In the genomic region with DNA sequence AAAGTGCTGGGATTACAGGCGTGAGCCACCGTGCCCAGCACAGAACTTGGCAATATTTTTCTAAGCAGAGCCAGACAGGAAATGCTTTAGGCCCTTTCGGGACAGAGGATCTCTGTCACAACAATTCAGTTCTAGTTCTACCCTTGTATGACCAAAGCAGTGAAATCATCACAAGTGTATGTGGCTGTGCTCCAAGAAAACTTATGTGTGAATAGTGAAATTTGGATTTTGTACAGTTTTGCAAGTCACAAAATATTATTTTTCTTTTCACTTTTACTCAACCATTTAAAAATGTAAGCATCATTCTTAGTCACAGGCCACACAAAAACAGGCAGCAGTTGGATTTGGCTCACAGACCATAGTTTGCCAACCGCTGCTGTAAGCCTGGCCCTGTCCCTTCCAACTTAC, we compare ENCODE assay signal across 14 cellular contexts. TPM values are rescaled to one million over a fixed set of nuclear protein-coding genes. Genes with fewer than 3 reads are reported as not detected.
A peak's percentile ranks its signal among the peaks of the same experiment; 100 is the strongest.
DNase-seq lines count a peak whose midpoint lies in the region; ATAC-seq and TF ChIP-seq lines count a peak whose summit lies in the region.
"Had no signal": no experiment of that assay in that cellular context is flagged by ENCODE, and none has a peak within 500 bp of the region (broad histone marks: within the 10 kb centered on the region; RNA-seq: fewer than 3 reads in every experiment).

No MANE protein-coding gene starts in this region.

- no peak overlapping the region for H3K9ac ChIP-seq in adipocyte (ENCODE audit: low read length)

- no peaks in the 10 kb centered on the region for H3K27me3 ChIP-seq in breast epithelium
- H3K27me3 ChIP-seq in adipocyte (replicated peaks; ENCODE audit: control insufficient read depth, insufficient read depth, low read length) = no peaks in the 10 kb centered on the region
- no peaks in the 10 kb centered on the region for H3K27me3 ChIP-seq in aorta (ENCODE audit: control insufficient read depth in 1 of 2, insufficient read depth in 2 of 2, low read length in 1 of 2)
- no peaks in the 10 kb centered on the region for H3K27me3 ChIP-seq in CD8-positive, alpha-beta memory T cell (ENCODE audit: insufficient read depth, low read length, poor library complexity, severe bottlenecking)
- H3K27me3 ChIP-seq: adrenal gland, neutrophil had no signal

- TF ChIP-seq CTCF in MCF 10A (IDR thresholded peaks at IDR 0.05; ENCODE audit: unreplicated experiment) (no peak), breast epithelium (IDR thresholded peaks at IDR 0.05) (no peak)

- H3K36me3 Mint-ChIP-seq in MCF 10A (ENCODE audit: insufficient read depth, unreplicated experiment) = no peaks in the 10 kb centered on the region
- H3K36me3 Mint-ChIP-seq in CD8-positive, alpha-beta memory T cell = no peaks in the 10 kb centered on the region

- peak; percentile 86 for DNase-seq in MCF 10A (ENCODE audit: unreplicated experiment)
- no peak for DNase-seq in breast epithelium (ENCODE audit: low spot score in 2 of 2)
- peak; percentile 80 for DNase-seq in adipocyte (ENCODE audit: low read depth)
- DNase-seq in fibroblast of the conjunctiva (ENCODE audit: low read depth) = peak; percentile 79
- peak in 1 of 2 donors; percentile 57 for DNase-seq in aorta
- DNase-seq in COLO668 (lab: John Stamatoyannopoulos, UW; ENCODE audit: unreplicated experiment) = no peak
- no peak for DNase-seq in CD8-positive, alpha-beta memory T cell
- DNase-seq in retina = no peak
- DNase-seq: adrenal gland, DMS53, NCI-H1092 treated with DMSO at 0.1 percent for 48 hours, transverse colon had no signal

- POLR2A ChIA-PET in MCF 10A (lab: Yijun Ruan, JAX) = no interaction called here
- POLR2A ChIA-PET in CD8-positive, alpha-beta memory T cell (lab: Charles Lee) = no interaction called here

- no TSS peak for BruUV-seq in MCF 10A (replicated peaks; lab: Mats Ljungman, UMichigan)

- intact Hi-C loops in MCF 10A (cut with micrococcal nuclease) = loop anchor here (5.0 kb wide), 1 partner anchor 109 kb away; no protein-coding TSS in a partner anchor
- intact Hi-C loops in breast epithelium (cut with DNase I; ENCODE audit: low total_unique reads) = no loop called here
- intact Hi-C loops in aorta (cut with DNase I) = loop anchor here in 1 of 2 donors (5.0 kb wide), 1 partner anchor 109 kb away; no protein-coding TSS in a partner anchor

- H3K9me3 ChIP-seq in breast epithelium (peaks cover 0 to 13% of the 10 kb centered on the region in 2 donors), adipocyte (ENCODE audit: control insufficient read depth, low read length) (peaks cover 9% of the 10 kb centered on the region), aorta (ENCODE audit: control insufficient read depth, low read length) (no peaks in the 10 kb centered on the region)
- H3K9me3 ChIP-seq in CD8-positive, alpha-beta memory T cell (ENCODE audit: low read length) = no peaks in the 10 kb centered on the region
- H3K9me3 ChIP-seq: adrenal gland, neutrophil, transverse colon had no signal

- TF ChIP-seq POLR2A in breast epithelium (IDR thresholded peaks at IDR 0.05) = no peak

- H3K27ac ChIP-seq in breast epithelium (no peak overlapping the region), aorta (ENCODE audit: low read depth in 1 of 2, low read length in 2 of 2) (peak overlapping the region in 1 of 2 donors; percentile 48)
- no peak overlapping the region for H3K27ac ChIP-seq in CD8-positive, alpha-beta memory T cell (ENCODE audit: low read depth, low read length)
- H3K27ac ChIP-seq: 22Rv1, adrenal gland, neutrophil, transverse colon had no signal

- CTCF ChIA-PET in MCF 10A (lab: Yijun Ruan, JAX) = interaction anchor here (0.7 kb wide), 1 partner anchor 11 kb away, joined by 3 read pairs; no protein-coding TSS in a partner anchor
- CTCF ChIA-PET in CD8-positive, alpha-beta memory T cell (lab: Charles Lee) = no interaction called here

- peaks cover 13% of the 10 kb centered on the region for H3K4me1 Mint-ChIP-seq in MCF 10A (ENCODE audit: insufficient read depth, unreplicated experiment)
- H3K4me1 Mint-ChIP-seq in CD8-positive, alpha-beta memory T cell = no peaks in the 10 kb centered on the region

- H3K27me3 Mint-ChIP-seq in MCF 10A (ENCODE audit: insufficient read depth, unreplicated experiment) = no peaks in the 10 kb centered on the region
- H3K27me3 Mint-ChIP-seq in CD8-positive, alpha-beta memory T cell = peaks cover 0 to 6% of the 10 kb centered on the region in 2 donors

- 3 to 4% methylated on average over 4 of the region's 4 CpGs for WGBS in aorta, 2 donors

- H3K4me1 ChIP-seq in breast epithelium = no peaks in the 10 kb centered on the region
- peaks cover 14% of the 10 kb centered on the region for H3K4me1 ChIP-seq in adipocyte (ENCODE audit: control insufficient read depth, insufficient read depth, low read length)
- no peaks in the 10 kb centered on the region for H3K4me1 ChIP-seq in aorta (ENCODE audit: control insufficient read depth in 1 of 2, insufficient read depth in 2 of 2, low read length in 2 of 2)
- no peaks in the 10 kb centered on the region for H3K4me1 ChIP-seq in CD8-positive, alpha-beta memory T cell (ENCODE audit: insufficient read depth, low read length)
- H3K4me1 ChIP-seq: adrenal gland, transverse colon had no signal

- H3K36me3 ChIP-seq in breast epithelium = no peaks in the 10 kb centered on the region
- H3K36me3 ChIP-seq in adipocyte (ENCODE audit: control insufficient read depth, insufficient read depth, low read length, severe bottlenecking) = no peaks in the 10 kb centered on the region
- no peaks in the 10 kb centered on the region for H3K36me3 ChIP-seq in aorta (ENCODE audit: control insufficient read depth in 1 of 2, insufficient read depth in 2 of 2, low read length in 1 of 2)
- no peaks in the 10 kb centered on the region for H3K36me3 ChIP-seq in CD8-positive, alpha-beta memory T cell (ENCODE audit: insufficient read depth, low read length)
- H3K36me3 ChIP-seq: adrenal gland, neutrophil, transverse colon had no signal

- H3K4me3 ChIP-seq in breast epithelium (no peak overlapping the region), adipocyte (ENCODE audit: low read length) (no peak overlapping the region), aorta (ENCODE audit: low read length in 2 of 2) (no peak overlapping the region)
- no peak overlapping the region for H3K4me3 ChIP-seq in CD8-positive, alpha-beta memory T cell (ENCODE audit: low read length)
- H3K4me3 ChIP-seq: adrenal gland, transverse colon had no signal

- no peaks in the 10 kb centered on the region for H3K9me3 Mint-ChIP-seq in MCF 10A (ENCODE audit: unreplicated experiment)
- peaks cover 0 to 4% (median 0%) of the 10 kb centered on the region in 5 donors for H3K9me3 Mint-ChIP-seq in CD8-positive, alpha-beta memory T cell

- H3K27ac Mint-ChIP-seq in MCF 10A (ENCODE audit: low read depth, unreplicated experiment) = peak overlapping the region; percentile 73
- no peak overlapping the region for H3K27ac Mint-ChIP-seq in CD8-positive, alpha-beta memory T cell

- ATAC-seq in aorta (ENCODE audit: low FRiP score) = peak; percentile 87

- no peak overlapping the region for H3K4me3 Mint-ChIP-seq in MCF 10A (ENCODE audit: unreplicated experiment)
- no peak overlapping the region for H3K4me3 Mint-ChIP-seq in CD8-positive, alpha-beta memory T cell

RNA-seq across cellular contexts. Expression of a gene that starts 20.4 kb away (rescaled TPM):
- total RNA-seq in MCF 10A (2022) = 0.29 and 0.63 TPM in 2 replicates
- 10 to 100 TPM in 2 of 3 donors, 1 to 10 TPM in 1; 4.6 to 14.7 (median 12.0) TPM for total RNA-seq in breast epithelium
- total RNA-seq in aorta = 100 to 1,000 TPM; 304 to 558 TPM
- 10 to 100 TPM; 38.1 to 92.9 TPM for polyA plus RNA-seq in aorta
- under 1 TPM; 0.48 to 0.53 TPM for total RNA-seq in CD8-positive, alpha-beta memory T cell
- 0.21 TPM for polyA plus RNA-seq in CD8-positive, alpha-beta memory T cell

Comparison
In these comparisons a context has a peak if more than half of its experiments do, and no peak if none do; other contexts are left out.
1. DNase-seq: peak in MCF 10A (single experiment), adipocyte (single experiment) and fibroblast of the conjunctiva (single experiment); none in breast epithelium (0 of 2), COLO668 (single experiment), CD8-positive, alpha-beta memory T cell (0 of 5) and retina (single experiment).
2. RNA of a gene that starts 20.4 kb away (total RNA-seq): 304 to 558 TPM in aorta; 4.6 to 14.7 TPM in breast epithelium, 0.29 to 0.63 TPM in MCF 10A and 0.48 to 0.53 TPM in CD8-positive, alpha-beta memory T cell; every median in the first group is over 10 times any median in the second.